9 cellular contexts compared by ENCODE assay signal in the genomic region with DNA sequence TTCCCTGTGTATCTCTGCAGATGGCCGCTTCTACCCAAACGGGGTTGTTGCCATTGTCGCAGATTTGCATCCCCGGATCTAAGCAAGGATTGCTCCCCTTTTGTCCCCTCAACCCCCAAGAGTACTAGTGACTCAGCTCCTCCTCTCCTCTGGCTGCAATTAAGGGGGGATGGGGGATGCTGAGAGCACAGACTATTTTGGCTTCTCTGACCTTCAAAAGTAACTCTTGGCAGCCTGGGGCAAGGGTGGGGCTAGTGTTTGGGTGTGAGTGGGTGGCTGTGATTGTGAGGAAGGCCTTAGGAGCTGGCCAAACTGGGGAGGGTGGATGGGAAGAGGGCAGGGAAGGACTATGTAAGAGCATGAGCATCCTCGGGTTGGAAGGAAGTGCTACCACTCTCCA. TPM values are rescaled to one million over a fixed set of nuclear protein-coding genes. Genes with fewer than 3 reads are reported as not detected.
DNase-seq lines count a peak whose midpoint lies in the region; ATAC-seq and TF ChIP-seq lines count a peak whose summit lies in the region.
"Had no signal": no experiment of that assay in that cellular context is flagged by ENCODE, and none has a peak within 500 bp of the region (broad histone marks: within the 10 kb centered on the region; RNA-seq: fewer than 3 reads in every experiment).

No MANE protein-coding gene starts in this region.

- CTCF ChIA-PET in HEK293 (lab: Yijun Ruan, JAX): interaction anchor here (0.6 to 3.4 kb wide), 2 partner anchors 14 to 75 kb away, joined by 8 to 21 read pairs; no protein-coding TSS in a partner anchor

- in situ Hi-C loops in astrocyte of the spinal cord (cut with HindIII; ENCODE audit: low sequenced_read_pairs): no loop called here

- DNase-seq in astrocyte of the spinal cord (ENCODE audit: low read depth, low spot score) (no peak), suprapubic skin (ENCODE audit: low spot score in 2 of 2) (no peak), UCSD-AML1 (lab: John Stamatoyannopoulos, UW; ENCODE audit: unreplicated experiment) (no peak)

- no peak for TF ChIP-seq POLR2A in suprapubic skin (IDR thresholded peaks at IDR 0.05)

- no peak overlapping the region for H3K4me3 ChIP-seq in HEK293 (ENCODE audit: low read depth, low read length)
- peak overlapping the region; percentile 74 for H3K4me3 ChIP-seq in astrocyte of the spinal cord (ENCODE audit: low read depth, low read length)
- H3K4me3 ChIP-seq in iPS-18c (ENCODE audit: insufficient read depth, low read depth, low read length): peak overlapping the region; percentile 5; the same call in 1 of the 2 replicates
- peak overlapping the region; percentile 45 for H3K4me3 ChIP-seq in suprapubic skin

- H3K9me3 ChIP-seq in HEK293 (ENCODE audit: control insufficient read depth, insufficient read depth, low read depth, low read length) (no peaks in the 10 kb centered on the region), iPS-18c (ENCODE audit: control insufficient read depth, insufficient read depth, low read length) (peaks cover 3% of the 10 kb centered on the region), suprapubic skin (no peaks in the 10 kb centered on the region)

- POLR2A ChIA-PET in HEK293 (lab: Yijun Ruan, JAX): interaction anchor here (0.6 kb wide), 1 partner anchor 31 kb away, joined by 3 read pairs; no protein-coding TSS in a partner anchor

- no peak for TF ChIP-seq EP300 in suprapubic skin (IDR thresholded peaks at IDR 0.05)

- H3K27ac ChIP-seq in HEK293 (ENCODE audit: extremely low read depth, low read depth, low read length): no peak overlapping the region
- peak overlapping the region; percentile 74 for H3K27ac ChIP-seq in suprapubic skin
- H3K27ac ChIP-seq: HL-60 had no signal

- ATAC-seq in HG03469 (IDR thresholded peaks at IDR 0.05; ENCODE audit: unreplicated experiment) (no peak), HG03139 (IDR thresholded peaks at IDR 0.05; ENCODE audit: unreplicated experiment) (no peak), GM21786 (IDR thresholded peaks at IDR 0.05; ENCODE audit: unreplicated experiment) (no peak)

- peaks cover 3% of the 10 kb centered on the region for H3K27me3 ChIP-seq in suprapubic skin

- H3K4me1 ChIP-seq in HEK293 (ENCODE audit: control insufficient read depth, insufficient read depth, low read length) (peaks cover 7% of the 10 kb centered on the region; the same call in 1 of the 2 replicates), suprapubic skin (peaks cover 53% of the 10 kb centered on the region)

- peaks cover 0 to 10% of the 10 kb centered on the region in 2 experiments; a peak in 1 of 3 replicates for H3K36me3 ChIP-seq in HEK293 (ENCODE audit: control insufficient read depth in 2 of 2, insufficient read depth in 1 of 2, low read length in 2 of 2)
- H3K36me3 ChIP-seq in suprapubic skin: no peaks in the 10 kb centered on the region

- TF ChIP-seq CTCF in HEK293 (tag by site-specific recombination; IDR thresholded peaks at IDR 0.05) (no peak), astrocyte of the spinal cord (IDR thresholded peaks at IDR 0.05; ENCODE audit: low read depth, low read length) (no peak), suprapubic skin (IDR thresholded peaks at IDR 0.05) (no peak)

- WGBS in suprapubic skin: 31% methylated on average over 5 of the region's 5 CpGs

TF ChIP-seq in HEK293, 187 proteins besides CTCF, POLR2A, EP300 and RAD21:
- TF ChIP-seq ZNF292 (tag by site-specific recombination; IDR thresholded peaks at IDR 0.05; ENCODE audit: borderline replicate concordance, low read depth) (no peak), ZNF76 (tag by site-specific recombination; IDR thresholded peaks at IDR 0.05; ENCODE audit: borderline replicate concordance, low read depth) (no peak), ZNF184 (tag by site-specific recombination; IDR thresholded peaks at IDR 0.05) (no peak), ZXDB (tag by site-specific recombination; IDR thresholded peaks at IDR 0.05) (no peak), KLF1 (tag by site-specific recombination; IDR thresholded peaks at IDR 0.05) (peak; percentile 78), ZNF114 (tag by site-specific recombination; IDR thresholded peaks at IDR 0.05) (no peak), ZFHX2 (tag by site-specific recombination; conservative IDR thresholded peaks at IDR 0.05) (peak; percentile 71), ZSCAN30 (tag by site-specific recombination; IDR thresholded peaks at IDR 0.05) (no peak), ZNF624 (tag by site-specific recombination; IDR thresholded peaks at IDR 0.05) (no peak), ZNF24 (tag by site-specific recombination; IDR thresholded peaks at IDR 0.05) (no peak), ZNF600 (tag by site-specific recombination; IDR thresholded peaks at IDR 0.05) (no peak), ZNF791 (tag by site-specific recombination; IDR thresholded peaks at IDR 0.05) (no peak), EGR2 (tag by site-specific recombination; IDR thresholded peaks at IDR 0.05; ENCODE audit: low read depth) (peak; percentile 71; the same call in 1 of the 2 replicates), ZNF558 (tag by site-specific recombination; IDR thresholded peaks at IDR 0.05) (no peak), ZNF394 (tag by site-specific recombination; IDR thresholded peaks at IDR 0.05; ENCODE audit: borderline replicate concordance) (no peak), ZNF274 (IDR thresholded peaks at IDR 0.05; ENCODE audit: low read length) (no peak), ZNF274 (tag by site-specific recombination; IDR thresholded peaks at IDR 0.05; ENCODE audit: borderline replicate concordance) (no peak)
- TF ChIP-seq, protein P1, sequence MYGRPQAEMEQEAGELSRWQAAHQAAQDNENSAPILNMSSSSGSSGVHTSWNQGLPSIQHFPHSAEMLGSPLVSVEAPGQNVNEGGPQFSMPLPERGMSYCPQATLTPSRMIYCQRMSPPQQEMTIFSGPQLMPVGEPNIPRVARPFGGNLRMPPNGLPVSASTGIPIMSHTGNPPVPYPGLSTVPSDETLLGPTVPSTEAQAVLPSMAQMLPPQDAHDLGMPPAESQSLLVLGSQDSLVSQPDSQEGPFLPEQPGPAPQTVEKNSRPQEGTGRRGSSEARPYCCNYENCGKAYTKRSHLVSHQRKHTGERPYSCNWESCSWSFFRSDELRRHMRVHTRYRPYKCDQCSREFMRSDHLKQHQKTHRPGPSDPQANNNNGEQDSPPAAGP (tag by site-specific recombination; IDR thresholded peaks at IDR 0.05): no peak
- TF ChIP-seq, protein P2, sequence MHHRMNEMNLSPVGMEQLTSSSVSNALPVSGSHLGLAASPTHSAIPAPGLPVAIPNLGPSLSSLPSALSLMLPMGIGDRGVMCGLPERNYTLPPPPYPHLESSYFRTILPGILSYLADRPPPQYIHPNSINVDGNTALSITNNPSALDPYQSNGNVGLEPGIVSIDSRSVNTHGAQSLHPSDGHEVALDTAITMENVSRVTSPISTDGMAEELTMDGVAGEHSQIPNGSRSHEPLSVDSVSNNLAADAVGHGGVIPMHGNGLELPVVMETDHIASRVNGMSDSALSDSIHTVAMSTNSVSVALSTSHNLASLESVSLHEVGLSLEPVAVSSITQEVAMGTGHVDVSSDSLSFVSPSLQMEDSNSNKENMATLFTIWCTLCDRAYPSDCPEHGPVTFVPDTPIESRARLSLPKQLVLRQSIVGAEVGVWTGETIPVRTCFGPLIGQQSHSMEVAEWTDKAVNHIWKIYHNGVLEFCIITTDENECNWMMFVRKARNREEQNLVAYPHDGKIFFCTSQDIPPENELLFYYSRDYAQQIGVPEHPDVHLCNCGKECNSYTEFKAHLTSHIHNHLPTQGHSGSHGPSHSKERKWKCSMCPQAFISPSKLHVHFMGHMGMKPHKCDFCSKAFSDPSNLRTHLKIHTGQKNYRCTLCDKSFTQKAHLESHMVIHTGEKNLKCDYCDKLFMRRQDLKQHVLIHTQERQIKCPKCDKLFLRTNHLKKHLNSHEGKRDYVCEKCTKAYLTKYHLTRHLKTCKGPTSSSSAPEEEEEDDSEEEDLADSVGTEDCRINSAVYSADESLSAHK (tag by site-specific recombination; IDR thresholded peaks at IDR 0.05): no peak
- TF ChIP-seq, protein P3, sequence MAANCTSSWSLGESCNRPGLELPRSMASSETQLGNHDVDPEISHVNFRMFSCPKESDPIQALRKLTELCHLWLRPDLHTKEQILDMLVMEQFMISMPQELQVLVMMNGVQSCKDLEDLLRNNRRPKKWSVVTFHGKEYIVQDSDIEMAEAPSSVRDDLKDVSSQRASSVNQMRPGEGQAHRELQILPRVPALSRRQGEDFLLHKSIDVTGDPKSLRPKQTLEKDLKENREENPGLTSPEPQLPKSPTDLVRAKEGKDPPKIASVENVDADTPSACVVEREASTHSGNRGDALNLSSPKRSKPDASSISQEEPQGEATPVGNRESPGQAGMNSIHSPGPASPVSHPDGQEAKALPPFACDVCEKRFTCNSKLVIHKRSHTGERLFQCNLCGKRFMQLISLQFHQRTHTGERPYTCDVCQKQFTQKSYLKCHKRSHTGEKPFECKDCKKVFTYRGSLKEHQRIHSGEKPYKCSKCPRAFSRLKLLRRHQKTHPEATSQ (tag by site-specific recombination; IDR thresholded peaks at IDR 0.05): no peak

RNA-seq across cellular contexts. Expression of a gene that starts 1.2 kb away (rescaled TPM):
- total RNA-seq in suprapubic skin: 1 to 10 TPM; 2.4 to 5.7 (median 4.0) TPM

RNA-seq across cellular contexts. Expression of a gene that starts 23.2 kb away (rescaled TPM):
- total RNA-seq in suprapubic skin: 10 to 100 TPM; 17.6 to 49.4 (median 29.0) TPM
